ENCODE assay signal across 8 cellular contexts in the genomic region with DNA sequence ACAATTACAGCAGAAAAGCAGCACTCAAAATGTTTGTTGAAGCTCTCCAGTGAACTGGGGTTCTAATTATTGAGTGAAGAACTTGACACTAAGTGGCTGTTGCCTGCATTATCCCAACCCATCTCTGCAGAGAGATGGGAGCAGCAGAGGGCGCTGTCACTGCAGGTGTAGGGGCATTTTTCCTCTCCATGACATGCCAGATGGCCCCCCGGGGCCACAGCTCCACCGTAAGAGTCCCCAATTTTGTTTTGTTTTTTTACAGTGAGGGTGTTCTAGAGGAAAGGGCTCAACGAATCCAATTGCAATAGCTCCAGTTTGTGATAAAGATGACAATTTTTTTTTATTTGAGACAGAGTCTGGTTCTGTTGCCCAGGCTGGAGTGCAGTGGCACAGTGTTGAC. TPM values are rescaled to one million over a fixed set of nuclear protein-coding genes. Genes with fewer than 3 reads are reported as not detected.
DNase-seq lines count a peak whose midpoint lies in the region; ATAC-seq and TF ChIP-seq lines count a peak whose summit lies in the region.

No MANE protein-coding gene starts in this region.

- no peaks in the 10 kb centered on the region for H3K36me3 ChIP-seq in kidney epithelial cell (ENCODE audit: control insufficient read depth, insufficient read depth, low read length)
- H3K36me3 ChIP-seq in aorta (ENCODE audit: control insufficient read depth in 1 of 2, insufficient read depth in 2 of 2, low read length in 1 of 2), result no peaks in the 10 kb centered on the region

- no peaks in the 10 kb centered on the region for H3K9me3 ChIP-seq in aorta (ENCODE audit: control insufficient read depth, low read length)

- H3K27ac ChIP-seq in aorta (ENCODE audit: low read depth in 1 of 2, low read length in 2 of 2), result no peak overlapping the region

- intact Hi-C loops in aorta (cut with DNase I), result no loop called here

- WGBS in aorta, 2 donors, result 69 to 76% methylated on average over 4 of the region's 4 CpGs

- no peak overlapping the region for H3K4me3 ChIP-seq in AG09309 (ENCODE audit: control insufficient read depth, low read depth, low read length)
- H3K4me3 ChIP-seq in kidney epithelial cell (ENCODE audit: low read depth, low read length), result no peak overlapping the region
- no peak overlapping the region for H3K4me3 ChIP-seq in aorta (ENCODE audit: low read length in 2 of 2)

- DNase-seq in AG09309 (ENCODE audit: low read depth), result no peak
- peak; percentile 20 to 43 for DNase-seq in NCI-H2081 (lab: John Stamatoyannopoulos, UW)
- DNase-seq in activated T-cell treated with anti-CD3 and anti-CD28 coated beads, Interleukin-2, amount 50 U/mL, for 1 hour, result peak; percentile 47
- no peak for DNase-seq in kidney epithelial cell (ENCODE audit: low read depth)
- DNase-seq in aorta, result no peak

- TF ChIP-seq CTCF in AG09309 (IDR thresholded peaks at IDR 0.05; ENCODE audit: control insufficient read depth, insufficient read depth, low read depth, low read length, missing control alignments) (peak; percentile 49), kidney epithelial cell (IDR thresholded peaks at IDR 0.05; ENCODE audit: insufficient read depth, low read length, poor library complexity, severe bottlenecking) (peak; percentile 30)

- H3K4me1 ChIP-seq in aorta (ENCODE audit: control insufficient read depth in 1 of 2, insufficient read depth in 2 of 2, low read length in 2 of 2), result no peaks in the 10 kb centered on the region

- H3K27me3 ChIP-seq in kidney epithelial cell (ENCODE audit: control insufficient read depth, insufficient read depth, low read length) (no peaks in the 10 kb centered on the region), aorta (ENCODE audit: control insufficient read depth in 1 of 2, insufficient read depth in 2 of 2, low read length in 1 of 2) (no peaks in the 10 kb centered on the region)

- peak; percentile 44 for ATAC-seq in GM18519 (IDR thresholded peaks at IDR 0.05; ENCODE audit: low FRiP score, unreplicated experiment)
- no peak for ATAC-seq in aorta (ENCODE audit: low FRiP score)
- no peak for ATAC-seq in HG03196 (IDR thresholded peaks at IDR 0.05; ENCODE audit: unreplicated experiment)
- no peak for ATAC-seq in GM19035 (IDR thresholded peaks at IDR 0.05; ENCODE audit: unreplicated experiment)

RNA-seq across cellular contexts. Expression of a gene that starts 1.9 kb away (rescaled TPM):
- total RNA-seq in kidney epithelial cell (64.7 and 71.0 TPM in 2 replicates), aorta (10 to 100 TPM; 34.1 to 36.6 TPM)
- 10 to 100 TPM; 17.4 to 19.6 TPM for polyA plus RNA-seq in aorta

Comparison
In these comparisons a context has a peak if more than half of its experiments do, and no peak if none do; other contexts are left out.
1. DNase-seq: peak in NCI-H2081 (2 of 2) and activated T-cell treated with anti-CD3 and anti-CD28 coated beads, Interleukin-2, amount 50 U/mL, for 1 hour (single experiment); none in AG09309 (single experiment), kidney epithelial cell (single experiment) and aorta (0 of 2).